ENCODE assay signal across 8 cellular contexts in the genomic region with DNA sequence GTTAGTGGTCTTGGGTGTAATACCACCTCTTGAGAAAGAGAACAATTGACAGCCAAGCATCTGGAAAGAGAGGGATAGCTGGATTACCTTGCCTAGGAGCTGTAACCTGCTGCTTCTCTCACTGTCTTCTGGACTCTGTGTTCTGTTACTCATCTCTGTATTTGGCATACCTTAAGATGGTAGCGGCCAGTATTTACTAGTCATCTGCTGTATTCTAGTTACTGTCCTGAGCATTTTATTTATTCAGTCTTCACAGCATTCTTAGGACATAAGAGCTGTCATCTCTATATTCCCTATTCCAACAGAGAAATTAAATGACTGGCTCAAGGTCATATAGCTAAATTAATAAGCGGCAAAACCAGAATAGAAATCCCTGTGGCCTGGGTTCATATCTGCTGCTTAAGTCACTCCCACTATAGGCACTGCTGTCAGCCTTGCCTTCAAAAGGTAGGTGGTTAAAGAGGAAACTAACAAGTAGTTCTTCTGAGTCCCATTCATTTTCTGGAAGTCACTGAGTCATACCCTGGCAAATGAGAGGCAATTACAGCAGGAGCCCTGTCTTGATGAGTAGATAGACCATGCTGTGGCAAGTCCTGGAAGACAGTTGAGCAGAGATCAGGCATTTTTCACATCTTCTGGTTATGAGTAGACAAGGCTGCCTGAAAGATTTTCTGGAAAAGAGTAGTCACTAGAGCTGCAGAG.
DNase-seq lines count a peak whose midpoint lies in the region; ATAC-seq and TF ChIP-seq lines count a peak whose summit lies in the region.

No MANE protein-coding gene starts in this region.

- no peak overlapping the region for H3K4me3 Mint-ChIP-seq in GM23338
- peak overlapping the region; percentile 53 for H3K4me3 Mint-ChIP-seq in glutamatergic neuron (ENCODE audit: unreplicated experiment)
- H3K4me3 Mint-ChIP-seq in stimulated activated effector memory CD8-positive, alpha-beta T cell treated with anti-CD3 and anti-CD28 coated beads, Interleukin-12 subunit alpha, Interleukin-12 subunit beta, amount 100 ng/mL, for 72 hours, result peak overlapping the region; percentile 41

- H3K79me2 ChIP-seq in GM23338 (replicated peaks; ENCODE audit: insufficient read depth), result peaks cover 71% of the 10 kb centered on the region

- no peak overlapping the region for H2AFZ ChIP-seq in GM23338

- H3K9me3 Mint-ChIP-seq in GM23338, result no peaks in the 10 kb centered on the region
- H3K9me3 Mint-ChIP-seq in glutamatergic neuron (ENCODE audit: unreplicated experiment), result peaks cover 4% of the 10 kb centered on the region
- H3K9me3 Mint-ChIP-seq in stimulated activated effector memory CD8-positive, alpha-beta T cell treated with anti-CD3 and anti-CD28 coated beads, Interleukin-12 subunit alpha, Interleukin-12 subunit beta, amount 100 ng/mL, for 72 hours, result no peaks in the 10 kb centered on the region

- no peaks in the 10 kb centered on the region for H3K9me2 ChIP-seq in GM23338 (ENCODE audit: insufficient read depth)

- peaks cover 60% of the 10 kb centered on the region for H4K20me1 ChIP-seq in GM23338 (replicated peaks; ENCODE audit: insufficient read depth)

- H3F3A ChIP-seq in GM23338 (replicated peaks; ENCODE audit: low read depth), result peaks cover 6% of the 10 kb centered on the region; the same call in 1 of the 2 replicates

- peaks cover 8% of the 10 kb centered on the region for H3K4me1 ChIP-seq in GM23338 (ENCODE audit: insufficient read depth)

- H3K27me3 ChIP-seq in GM23338 (ENCODE audit: insufficient read depth), result no peaks in the 10 kb centered on the region

- peaks cover 14% of the 10 kb centered on the region for H3K4me1 Mint-ChIP-seq in GM23338
- peaks cover 25% of the 10 kb centered on the region for H3K4me1 Mint-ChIP-seq in glutamatergic neuron (ENCODE audit: low read depth, unreplicated experiment)
- H3K4me1 Mint-ChIP-seq in stimulated activated effector memory CD8-positive, alpha-beta T cell treated with anti-CD3 and anti-CD28 coated beads, Interleukin-12 subunit alpha, Interleukin-12 subunit beta, amount 100 ng/mL, for 72 hours, result peaks cover 58% of the 10 kb centered on the region

- no peak overlapping the region for H3K4me3 ChIP-seq in GM23338

- peak overlapping the region; percentile 21; the same call in 1 of the 2 replicates for H3K27ac ChIP-seq in 22Rv1
- H3K27ac ChIP-seq in GM23338 (ENCODE audit: low read depth), result peak overlapping the region; percentile 41; the same call in 1 of the 2 replicates

- H3K36me3 Mint-ChIP-seq in GM23338 (ENCODE audit: low read depth) (peaks cover 33% of the 10 kb centered on the region), glutamatergic neuron (ENCODE audit: unreplicated experiment) (peaks cover 1% of the 10 kb centered on the region)
- peaks cover 61% of the 10 kb centered on the region for H3K36me3 Mint-ChIP-seq in stimulated activated effector memory CD8-positive, alpha-beta T cell treated with anti-CD3 and anti-CD28 coated beads, Interleukin-12 subunit alpha, Interleukin-12 subunit beta, amount 100 ng/mL, for 72 hours

- no peak overlapping the region for H3K4me2 ChIP-seq in GM23338

- TF ChIP-seq CTCF in 22Rv1 (IDR thresholded peaks at IDR 0.05), result no peak
- TF ChIP-seq CTCF in GM23338 (conservative IDR thresholded peaks at IDR 0.05; ENCODE audit: low read depth in 2 of 2), result no peak
- TF ChIP-seq CTCF in glutamatergic neuron (IDR thresholded peaks at IDR 0.05; ENCODE audit: partially characterized antibody, unreplicated experiment), result no peak

- DNase-seq in GM23338 (ENCODE audit: low spot score), result no peak
- DNase-seq in activated CD4-positive, alpha-beta T cell treated with anti-CD3 and anti-CD28 coated beads, Interleukin-2, amount 50 U/mL, for 48 hours, result peak; percentile 44 to 61
- no peak for DNase-seq in glutamatergic neuron
- peak in 1 of 2 donors; percentile 57 for DNase-seq in stimulated activated effector memory CD8-positive, alpha-beta T cell treated with anti-CD3 and anti-CD28 coated beads, Interleukin-12 subunit alpha, Interleukin-12 subunit beta, amount 100 ng/mL, for 72 hours (ENCODE audit: low spot score in 2 of 2)
- no peak for DNase-seq in NCI-H748 treated with DMSO at 0.1 percent for 48 hours (lab: John Stamatoyannopoulos, UW)
- DNase-seq in retina, result no peak

- H3K27me3 Mint-ChIP-seq in GM23338 (ENCODE audit: insufficient read depth, low read depth, poor library complexity) (peaks cover 7% of the 10 kb centered on the region), glutamatergic neuron (ENCODE audit: unreplicated experiment) (peaks cover 7% of the 10 kb centered on the region)

- peak; percentile 12; the same call in 1 of the 3 replicates for ATAC-seq in GM23338
- ATAC-seq in stimulated activated effector memory CD8-positive, alpha-beta T cell treated with anti-CD3 and anti-CD28 coated beads, Interleukin-12 subunit alpha, Interleukin-12 subunit beta, amount 100 ng/mL, for 72 hours, result peak; percentile 90
- ATAC-seq in HG02852 (IDR thresholded peaks at IDR 0.05; ENCODE audit: unreplicated experiment), result no peak

- 0 out of 2 replicates have a peak overlapping the region, but pooled peaks have one; percentile 3 for H3K27ac Mint-ChIP-seq in GM23338
- peak overlapping the region; percentile 97 for H3K27ac Mint-ChIP-seq in glutamatergic neuron (ENCODE audit: unreplicated experiment)
- peak overlapping the region; percentile 84 for H3K27ac Mint-ChIP-seq in stimulated activated effector memory CD8-positive, alpha-beta T cell treated with anti-CD3 and anti-CD28 coated beads, Interleukin-12 subunit alpha, Interleukin-12 subunit beta, amount 100 ng/mL, for 72 hours

- H3K36me3 ChIP-seq in GM23338 (ENCODE audit: insufficient read depth), result peaks cover 17% of the 10 kb centered on the region

TF ChIP-seq in GM23338, 12 proteins besides CTCF, POLR2A, EP300 and RAD21 (continues in another document):
- TF ChIP-seq NANOG (IDR thresholded peaks at IDR 0.05; ENCODE audit: borderline replicate concordance) (no peak), ZNF114 (CRISPR knock-in tag; IDR thresholded peaks at IDR 0.05) (no peak), POLR2AphosphoS5 (IDR thresholded peaks at IDR 0.05; ENCODE audit: low read depth) (no peak), EZH2 (IDR thresholded peaks at IDR 0.05; ENCODE audit: low read depth, unreplicated experiment) (no peak), CREB1 (CRISPR knock-in tag; IDR thresholded peaks at IDR 0.05; ENCODE audit: low read depth) (no peak)
- TF ChIP-seq, protein P1, sequence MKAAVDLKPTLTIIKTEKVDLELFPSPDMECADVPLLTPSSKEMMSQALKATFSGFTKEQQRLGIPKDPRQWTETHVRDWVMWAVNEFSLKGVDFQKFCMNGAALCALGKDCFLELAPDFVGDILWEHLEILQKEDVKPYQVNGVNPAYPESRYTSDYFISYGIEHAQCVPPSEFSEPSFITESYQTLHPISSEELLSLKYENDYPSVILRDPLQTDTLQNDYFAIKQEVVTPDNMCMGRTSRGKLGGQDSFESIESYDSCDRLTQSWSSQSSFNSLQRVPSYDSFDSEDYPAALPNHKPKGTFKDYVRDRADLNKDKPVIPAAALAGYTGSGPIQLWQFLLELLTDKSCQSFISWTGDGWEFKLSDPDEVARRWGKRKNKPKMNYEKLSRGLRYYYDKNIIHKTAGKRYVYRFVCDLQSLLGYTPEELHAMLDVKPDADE (IDR thresholded peaks at IDR 0.05), result no peak

Comparison
In these comparisons a context has a peak if more than half of its experiments do, and no peak if none do; other contexts are left out.
1. DNase-seq: peak in activated CD4-positive, alpha-beta T cell treated with anti-CD3 and anti-CD28 coated beads, Interleukin-2, amount 50 U/mL, for 48 hours (2 of 2); none in GM23338 (single experiment), glutamatergic neuron (single experiment), NCI-H748 treated with DMSO at 0.1 percent for 48 hours (single experiment) and retina (single experiment).
2. H3K27ac Mint-ChIP-seq: peak in every context shown above with its lines; median percentile 97 in glutamatergic neuron; 84 in stimulated activated effector memory CD8-positive, alpha-beta T cell treated with anti-CD3 and anti-CD28 coated beads, Interleukin-12 subunit alpha, Interleukin-12 subunit beta, amount 100 ng/mL, for 72 hours; 3 in GM23338.